Comparison of ENCODE assay signal across 11 cellular contexts in the genomic region with DNA sequence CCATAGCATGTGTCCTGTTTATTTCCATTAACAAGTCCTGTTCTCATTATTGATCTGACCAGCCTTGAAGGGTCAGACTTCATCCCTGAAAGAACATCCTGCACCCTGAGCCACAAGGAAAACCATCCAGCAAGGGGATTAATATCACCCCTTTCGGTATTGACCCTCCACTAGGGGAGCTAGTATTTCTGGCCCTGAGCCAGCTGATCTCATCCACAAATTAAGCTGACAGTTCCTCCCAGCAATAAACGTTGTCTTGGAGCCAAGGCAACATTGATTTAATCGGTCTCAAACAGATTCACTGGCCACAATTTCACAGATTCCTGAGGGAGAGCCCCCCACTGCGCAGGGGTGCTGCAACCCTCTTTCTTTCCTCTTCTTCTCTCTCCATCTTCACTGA.
DNase-seq lines count a peak whose midpoint lies in the region; ATAC-seq and TF ChIP-seq lines count a peak whose summit lies in the region.
"Had no signal": no experiment of that assay in that cellular context is flagged by ENCODE, and none has a peak within 500 bp of the region (broad histone marks: within the 10 kb centered on the region; RNA-seq: fewer than 3 reads in every experiment).

No MANE protein-coding gene starts in this region.

- H3K4me3 Mint-ChIP-seq in activated naive CD8-positive, alpha-beta T cell treated with anti-CD3 and anti-CD28 coated beads for 36 hours: no peak overlapping the region
- H3K4me3 Mint-ChIP-seq: activated naive CD8-positive, alpha-beta T cell treated with anti-CD3 and anti-CD28 coated beads, Interleukin-2, amount 10 ng/mL, durations not matched to agents 7 days and 5 days had no signal

- ATAC-seq in RWPE2 (ENCODE audit: low read depth) (no peak), HG03571 (IDR thresholded peaks at IDR 0.05; ENCODE audit: unreplicated experiment) (no peak)
- ATAC-seq: esophagus mucosa had no signal

- no peak overlapping the region for H3K27ac ChIP-seq in RWPE2 (ENCODE audit: poor library complexity, severe bottlenecking)
- H3K27ac ChIP-seq: thoracic aorta had no signal

- H3K9me3 Mint-ChIP-seq in activated naive CD8-positive, alpha-beta T cell treated with anti-CD3 and anti-CD28 coated beads for 36 hours: peaks cover 1% of the 10 kb centered on the region
- H3K9me3 Mint-ChIP-seq: activated naive CD8-positive, alpha-beta T cell treated with anti-CD3 and anti-CD28 coated beads, Interleukin-2, amount 10 ng/mL, durations not matched to agents 7 days and 5 days had no signal

- peaks cover 5% of the 10 kb centered on the region for H3K4me1 ChIP-seq in RWPE2 (ENCODE audit: insufficient read depth, poor library complexity, severe bottlenecking)

- peak in 2 of 3 experiments; percentile 18 to 53 for DNase-seq in NCI-H1417 (lab: John Stamatoyannopoulos, UW)
- DNase-seq in NCI-H1417 treated with DMSO at 0.1 percent for 48 hours (lab: John Stamatoyannopoulos, UW): no peak
- DNase-seq in HPDE6-E6E7 (ENCODE audit: extremely low spot score): peak; percentile 5
- DNase-seq in RWPE2 (ENCODE audit: low spot score): no peak
- DNase-seq in left kidney (ENCODE audit: low read depth, low spot score): peak; percentile 1
- DNase-seq in CD1c-positive myeloid dendritic cell (ENCODE audit: extremely low spot score): no peak
- DNase-seq in activated naive CD8-positive, alpha-beta T cell treated with anti-CD3 and anti-CD28 coated beads for 36 hours: no peak
- DNase-seq: activated naive CD8-positive, alpha-beta T cell treated with anti-CD3 and anti-CD28 coated beads, Interleukin-2, amount 10 ng/mL, durations not matched to agents 7 days and 5 days had no signal

- no peaks in the 10 kb centered on the region for H3K36me3 Mint-ChIP-seq in activated naive CD8-positive, alpha-beta T cell treated with anti-CD3 and anti-CD28 coated beads for 36 hours
- H3K36me3 Mint-ChIP-seq: activated naive CD8-positive, alpha-beta T cell treated with anti-CD3 and anti-CD28 coated beads, Interleukin-2, amount 10 ng/mL, durations not matched to agents 7 days and 5 days had no signal

- H3K27me3 Mint-ChIP-seq in activated naive CD8-positive, alpha-beta T cell treated with anti-CD3 and anti-CD28 coated beads for 36 hours: no peaks in the 10 kb centered on the region

- H3K4me3 ChIP-seq in RWPE2 (ENCODE audit: severe bottlenecking): no peak overlapping the region
- H3K4me3 ChIP-seq: thoracic aorta had no signal

- H3K27me3 ChIP-seq in RWPE2 (ENCODE audit: insufficient read depth, poor library complexity, severe bottlenecking): no peaks in the 10 kb centered on the region

- no peaks in the 10 kb centered on the region for H3K36me3 ChIP-seq in RWPE2 (ENCODE audit: low read depth)
- H3K36me3 ChIP-seq: thoracic aorta had no signal

- H3K9me3 ChIP-seq in RWPE2 (ENCODE audit: severe bottlenecking): no peaks in the 10 kb centered on the region
- H3K9me3 ChIP-seq: thoracic aorta had no signal

- H3K27ac Mint-ChIP-seq in activated naive CD8-positive, alpha-beta T cell treated with anti-CD3 and anti-CD28 coated beads for 36 hours: no peak overlapping the region
- H3K27ac Mint-ChIP-seq: activated naive CD8-positive, alpha-beta T cell treated with anti-CD3 and anti-CD28 coated beads, Interleukin-2, amount 10 ng/mL, durations not matched to agents 7 days and 5 days had no signal

- peak; percentile 30 for TF ChIP-seq CTCF in RWPE2 (IDR thresholded peaks at IDR 0.05; ENCODE audit: poor library complexity, severe bottlenecking)

- H3K4me1 Mint-ChIP-seq in activated naive CD8-positive, alpha-beta T cell treated with anti-CD3 and anti-CD28 coated beads for 36 hours: no peaks in the 10 kb centered on the region
- H3K4me1 Mint-ChIP-seq: activated naive CD8-positive, alpha-beta T cell treated with anti-CD3 and anti-CD28 coated beads, Interleukin-2, amount 10 ng/mL, durations not matched to agents 7 days and 5 days had no signal

Comparison
In these comparisons a context has a peak if more than half of its experiments do, and no peak if none do; other contexts are left out.
1. DNase-seq: peak in NCI-H1417 (2 of 3), HPDE6-E6E7 (single experiment) and left kidney (single experiment); none in NCI-H1417 treated with DMSO at 0.1 percent for 48 hours (single experiment), RWPE2 (single experiment), CD1c-positive myeloid dendritic cell (single experiment) and activated naive CD8-positive, alpha-beta T cell treated with anti-CD3 and anti-CD28 coated beads for 36 hours (single experiment).